Comparison of ENCODE assay signal across 19 cellular contexts in the genomic region with DNA sequence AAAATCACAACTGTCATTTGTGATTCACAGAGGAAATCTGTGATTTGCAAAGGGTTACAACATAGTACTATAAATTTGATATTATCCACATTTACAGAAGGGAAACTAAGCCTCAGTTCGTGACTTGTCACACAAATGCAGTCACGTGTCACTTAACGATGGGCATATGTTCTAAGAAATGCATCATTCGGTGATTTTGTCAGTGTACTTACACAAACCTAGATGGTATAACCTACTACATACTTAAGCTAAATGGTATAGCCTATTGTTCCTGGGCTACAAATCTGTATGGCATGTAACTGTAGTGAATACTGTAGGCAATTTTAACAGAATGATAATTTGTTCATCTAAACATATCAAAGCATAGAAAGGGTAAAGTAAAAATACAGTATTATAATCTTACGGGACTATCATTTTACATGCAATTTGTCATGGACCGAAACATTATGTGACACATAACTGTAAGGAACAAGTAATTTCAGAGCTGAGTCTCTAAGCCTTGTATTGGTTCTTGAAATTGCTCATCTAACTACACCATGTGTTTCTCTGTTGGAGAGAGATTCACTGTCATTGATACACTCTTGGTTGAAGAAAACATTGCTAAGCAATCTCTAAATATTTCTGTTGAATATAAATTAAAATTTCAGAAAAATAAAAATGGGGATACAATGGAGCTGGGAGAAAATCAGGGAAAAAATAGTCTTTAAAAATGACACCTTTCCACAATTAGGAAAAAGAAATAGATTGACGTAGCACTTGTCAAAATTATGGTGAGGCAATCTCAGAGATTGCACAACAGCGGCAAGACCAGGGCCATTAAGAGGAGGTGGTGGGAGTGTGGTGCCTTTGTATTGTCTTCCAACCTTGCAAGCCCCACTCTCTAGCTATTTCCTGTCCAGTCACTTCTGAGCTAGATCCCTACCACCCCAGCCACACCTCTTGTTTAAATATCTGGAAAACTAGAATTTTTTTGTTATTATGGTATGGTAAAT.
DNase-seq lines count a peak whose midpoint lies in the region; ATAC-seq and TF ChIP-seq lines count a peak whose summit lies in the region.
"Had no signal": no experiment of that assay in that cellular context is flagged by ENCODE, and none has a peak within 500 bp of the region (broad histone marks: within the 10 kb centered on the region; RNA-seq: fewer than 3 reads in every experiment).

No MANE protein-coding gene starts in this region.

- peaks cover 13% of the 10 kb centered on the region for H3K4me1 Mint-ChIP-seq in activated T-cell treated with anti-CD3 and anti-CD28 coated beads, Interleukin-2, amount 50 U/mL, for 72 hours (ENCODE audit: low read depth)

- no peak overlapping the region for H3K27ac Mint-ChIP-seq in activated T-cell treated with anti-CD3 and anti-CD28 coated beads, Interleukin-2, amount 50 U/mL, for 72 hours

- no peak overlapping the region for H3K9ac ChIP-seq in parathyroid adenoma
- H3K9ac ChIP-seq: GM23248 had no signal

- no peak overlapping the region for H3K4me2 ChIP-seq in parathyroid adenoma (ENCODE audit: low read length)

- H2AFZ ChIP-seq in parathyroid adenoma: peak overlapping the region; percentile 35
- H2AFZ ChIP-seq: GM23248 had no signal

- DNase-seq in activated T-cell treated with anti-CD3 and anti-CD28 coated beads, Interleukin-2, amount 50 U/mL, for 72 hours: no peak
- no peak for DNase-seq in activated T-cell treated with anti-CD3 and anti-CD28 coated beads, Interleukin-2, amount 50 U/mL, for 48 hours
- peak; percentile 44 for DNase-seq in NOMO-1 treated with DMSO at 0.1 percent for 48 hours (lab: John Stamatoyannopoulos, UW; ENCODE audit: unreplicated experiment)
- no peak for DNase-seq in foreskin fibroblast
- DNase-seq in NCI-H524 (lab: John Stamatoyannopoulos, UW): no peak
- DNase-seq: C1 segment of cervical spinal cord, DMS153, EL, GM23248, KBM-7, NCI-H1105 treated with DMSO at 0.1 percent for 48 hours, NCI-H187, NCI-H446 treated with DMSO at 0.1 percent for 48 hours, NCI-H774, SW 1271 had no signal

- H3K79me2 ChIP-seq in parathyroid adenoma: no peaks in the 10 kb centered on the region

- peak; percentile 91 to 96 for ATAC-seq in activated T-cell treated with anti-CD3 and anti-CD28 coated beads, Interleukin-2, amount 50 U/mL, for 72 hours (replicated peaks in 1 of 2)
- peak; percentile 83 for ATAC-seq in HG03565 (IDR thresholded peaks at IDR 0.05; ENCODE audit: unreplicated experiment)
- ATAC-seq in GM18511 (IDR thresholded peaks at IDR 0.05; ENCODE audit: unreplicated experiment): no peak

- no peaks in the 10 kb centered on the region for H3K36me3 ChIP-seq in parathyroid adenoma (ENCODE audit: control insufficient read depth, insufficient read depth, low read length)
- H3K36me3 ChIP-seq: SJSA1 had no signal

- H3K4me3 ChIP-seq in parathyroid adenoma (ENCODE audit: low read depth, low read length) (no peak overlapping the region), foreskin fibroblast (ENCODE audit: low read depth in 1 of 2, low read length in 2 of 2) (no peak overlapping the region)
- H3K4me3 ChIP-seq: GM23248, SJSA1 had no signal

- peaks cover 1 to 2% of the 10 kb centered on the region in 2 donors for H3K36me3 Mint-ChIP-seq in activated T-cell treated with anti-CD3 and anti-CD28 coated beads, Interleukin-2, amount 50 U/mL, for 72 hours (ENCODE audit: insufficient read depth in 2 of 2)

- no peak overlapping the region for H3K4me3 Mint-ChIP-seq in activated T-cell treated with anti-CD3 and anti-CD28 coated beads, Interleukin-2, amount 50 U/mL, for 72 hours

- H3K9me3 ChIP-seq in parathyroid adenoma (ENCODE audit: control insufficient read depth, low read length): no peaks in the 10 kb centered on the region
- H3K9me3 ChIP-seq: SJSA1 had no signal

- peaks cover 16% of the 10 kb centered on the region for H3K4me1 ChIP-seq in parathyroid adenoma
- H3K4me1 ChIP-seq: SJSA1 had no signal

- H3K27me3 ChIP-seq in parathyroid adenoma (ENCODE audit: control insufficient read depth, insufficient read depth, low read length): no peaks in the 10 kb centered on the region
- H3K27me3 ChIP-seq: SJSA1 had no signal

- TF ChIP-seq CTCF in parathyroid adenoma (IDR thresholded peaks at IDR 0.05) (no peak), foreskin fibroblast (IDR thresholded peaks at IDR 0.05; ENCODE audit: low read depth, low read length) (no peak)

- peaks cover 7% of the 10 kb centered on the region for H3K27me3 Mint-ChIP-seq in activated T-cell treated with anti-CD3 and anti-CD28 coated beads, Interleukin-2, amount 50 U/mL, for 72 hours (ENCODE audit: low read depth)

- H3K27ac ChIP-seq in parathyroid adenoma: no peak overlapping the region
- H3K27ac ChIP-seq: GM23248, SJSA1 had no signal

- peaks cover 0 to 5% of the 10 kb centered on the region in 2 donors for H3K9me3 Mint-ChIP-seq in activated T-cell treated with anti-CD3 and anti-CD28 coated beads, Interleukin-2, amount 50 U/mL, for 72 hours
